8 cellular contexts compared by ENCODE assay signal in genomic region chr11:125429174-125429707, GRCh38.
DNase-seq lines count a peak whose midpoint lies in the region; ATAC-seq and TF ChIP-seq lines count a peak whose summit lies in the region.

No MANE protein-coding gene starts in this region.

- ATAC-seq in activated CD4-positive, alpha-beta T cell treated with anti-CD3 and anti-CD28 coated beads for 36 hours, result peak; percentile 60
- peak; percentile 69 to 75 for ATAC-seq in stimulated activated naive B cell treated with anti-CD40 and anti-IgM and Interleukin-4, amounts not matched to agents 10 μg/mL and 1 μg/mL and 100 μg/mL, for 72 hours (replicated peaks)
- ATAC-seq in HG03097 (IDR thresholded peaks at IDR 0.05; ENCODE audit: low FRiP score, unreplicated experiment), result no peak

- H3K27me3 Mint-ChIP-seq in activated CD4-positive, alpha-beta T cell treated with anti-CD3 and anti-CD28 coated beads for 36 hours, result peaks cover 6% of the 10 kb centered on the region
- H3K27me3 Mint-ChIP-seq in stimulated activated naive B cell treated with anti-CD40 and anti-IgM and Interleukin-4, amounts not matched to agents 10 μg/mL and 1 μg/mL and 100 μg/mL, for 72 hours, result peaks cover 37 to 46% of the 10 kb centered on the region in 2 donors

- no peaks in the 10 kb centered on the region for H3K79me1 ChIP-seq in mesendoderm (ENCODE audit: low read length)

- no peaks in the 10 kb centered on the region for H3K4me1 Mint-ChIP-seq in activated CD4-positive, alpha-beta T cell treated with anti-CD3 and anti-CD28 coated beads for 36 hours
- peaks cover 6 to 12% of the 10 kb centered on the region in 2 donors for H3K4me1 Mint-ChIP-seq in stimulated activated naive B cell treated with anti-CD40 and anti-IgM and Interleukin-4, amounts not matched to agents 10 μg/mL and 1 μg/mL and 100 μg/mL, for 72 hours

- H3K79me2 ChIP-seq in mesendoderm (ENCODE audit: control insufficient read depth, insufficient read depth, low read length), result no peaks in the 10 kb centered on the region

- DNase-seq in A673 (ENCODE audit: low spot score), result peak; percentile 69
- peak; percentile 52 for DNase-seq in M059J (ENCODE audit: low read depth)
- DNase-seq in activated CD4-positive, alpha-beta T cell treated with anti-CD3 and anti-CD28 coated beads for 36 hours, result peak; percentile 75
- DNase-seq in dedifferentiated amniotic fluid mesenchymal stem cell (ENCODE audit: extremely low spot score), result peak; percentile 32
- DNase-seq in mesendoderm, result peak; percentile 85
- peak; percentile 33 for DNase-seq in stimulated activated naive B cell treated with anti-CD40 and anti-IgM and Interleukin-4, amounts not matched to agents 10 μg/mL and 1 μg/mL and 100 μg/mL, for 72 hours

- no CpG with 5 or more reads among the region's 6 CpGs for WGBS in mesendoderm (ENCODE audit: extremely low coverage, insufficient coverage, low lambda C conversion rate)

- no TSS peak for BruUV-seq in A673 (replicated peaks; lab: Mats Ljungman, UMichigan)

- H3K9me3 Mint-ChIP-seq in activated CD4-positive, alpha-beta T cell treated with anti-CD3 and anti-CD28 coated beads for 36 hours (ENCODE audit: low read depth), result no peaks in the 10 kb centered on the region
- H3K9me3 Mint-ChIP-seq in stimulated activated naive B cell treated with anti-CD40 and anti-IgM and Interleukin-4, amounts not matched to agents 10 μg/mL and 1 μg/mL and 100 μg/mL, for 72 hours, result no peaks in the 10 kb centered on the region

- no peak overlapping the region for H3K4me3 Mint-ChIP-seq in activated CD4-positive, alpha-beta T cell treated with anti-CD3 and anti-CD28 coated beads for 36 hours
- no peak overlapping the region for H3K4me3 Mint-ChIP-seq in stimulated activated naive B cell treated with anti-CD40 and anti-IgM and Interleukin-4, amounts not matched to agents 10 μg/mL and 1 μg/mL and 100 μg/mL, for 72 hours

- H3K4me3 ChIP-seq in A673 (ENCODE audit: low read depth, low read length, poor library complexity, severe bottlenecking) (no peak overlapping the region), mesendoderm (ENCODE audit: low read length) (no peak overlapping the region)

- intact Hi-C loops in A673 (cut with micrococcal nuclease; ENCODE audit: unreplicated experiment), result loop anchor here (5.0 kb wide), 1 partner anchor 443 kb away; no protein-coding TSS in a partner anchor
- intact Hi-C loops in activated CD4-positive, alpha-beta T cell treated with anti-CD3 and anti-CD28 coated beads for 36 hours (cut with DNase I, micrococcal nuclease), result no loop called here

- H3K4me1 ChIP-seq in A673 (ENCODE audit: insufficient read depth, low read length, poor library complexity, severe bottlenecking) (no peaks in the 10 kb centered on the region), mesendoderm (ENCODE audit: control insufficient read depth, low read depth, low read length) (peaks cover 3% of the 10 kb centered on the region)

- H3K27ac ChIP-seq in A673 (ENCODE audit: low read depth, low read length, poor library complexity, severe bottlenecking) (no peak overlapping the region), mesendoderm (ENCODE audit: low read depth, low read length) (no peak overlapping the region)

- H2AK5ac ChIP-seq in mesendoderm (ENCODE audit: low read length), result no peak overlapping the region

- H2BK15ac ChIP-seq in mesendoderm (replicated peaks; ENCODE audit: low read depth), result no peak overlapping the region

- H2BK5ac ChIP-seq in mesendoderm (ENCODE audit: low read length), result no peak overlapping the region

- H4K8ac ChIP-seq in mesendoderm (ENCODE audit: low read depth, low read length), result no peak overlapping the region

- no peak overlapping the region for H3K9ac ChIP-seq in mesendoderm (ENCODE audit: low read length)

- H3K4me2 ChIP-seq in mesendoderm (ENCODE audit: low read length), result no peak overlapping the region

- H3K27ac Mint-ChIP-seq in activated CD4-positive, alpha-beta T cell treated with anti-CD3 and anti-CD28 coated beads for 36 hours, result no peak overlapping the region
- no peak overlapping the region for H3K27ac Mint-ChIP-seq in stimulated activated naive B cell treated with anti-CD40 and anti-IgM and Interleukin-4, amounts not matched to agents 10 μg/mL and 1 μg/mL and 100 μg/mL, for 72 hours

- H3K36me3 Mint-ChIP-seq in activated CD4-positive, alpha-beta T cell treated with anti-CD3 and anti-CD28 coated beads for 36 hours (ENCODE audit: low read depth), result no peaks in the 10 kb centered on the region
- H3K36me3 Mint-ChIP-seq in stimulated activated naive B cell treated with anti-CD40 and anti-IgM and Interleukin-4, amounts not matched to agents 10 μg/mL and 1 μg/mL and 100 μg/mL, for 72 hours, result no peaks in the 10 kb centered on the region

- no peak overlapping the region for H3K23ac ChIP-seq in mesendoderm (ENCODE audit: low read length)

- H3K56ac ChIP-seq in mesendoderm (ENCODE audit: low read length), result peak overlapping the region; percentile 25

- H3K4ac ChIP-seq in mesendoderm (ENCODE audit: low read depth, low read length), result no peak overlapping the region

- no peak overlapping the region for H4K5ac ChIP-seq in mesendoderm (ENCODE audit: low read length)

- H3K9me3 ChIP-seq in A673 (ENCODE audit: low read depth, low read length, poor library complexity, severe bottlenecking), result no peaks in the 10 kb centered on the region

- POLR2A ChIA-PET in A673 (lab: Charles Lee; ENCODE audit: low non-redundant PET), result no interaction called here
- POLR2A ChIA-PET in activated CD4-positive, alpha-beta T cell treated with anti-CD3 and anti-CD28 coated beads for 36 hours (lab: Charles Lee), result no interaction called here

- TF ChIP-seq CTCF in A673 (conservative IDR thresholded peaks at IDR 0.05; ENCODE audit: low read depth, low read length), result peak; percentile 92
- peak; percentile 95 for TF ChIP-seq CTCF in GM12873 (IDR thresholded peaks at IDR 0.05; ENCODE audit: insufficient read depth, low read depth, low read length, missing control alignments)

- H2BK120ac ChIP-seq in mesendoderm (ENCODE audit: low read depth, low read length), result no peak overlapping the region

- no peaks in the 10 kb centered on the region for H3K36me3 ChIP-seq in A673 (ENCODE audit: insufficient read depth, low read length, poor library complexity, severe bottlenecking)
- H3K36me3 ChIP-seq in mesendoderm (ENCODE audit: control insufficient read depth, insufficient read depth, low read length), result no peaks in the 10 kb centered on the region

- no peak overlapping the region for H3K18ac ChIP-seq in mesendoderm (ENCODE audit: low read length)

- H3K27me3 ChIP-seq in A673 (replicated peaks; ENCODE audit: insufficient read depth, low read depth, low read length, poor library complexity) (no peaks in the 10 kb centered on the region), mesendoderm (ENCODE audit: insufficient read depth, low read length, poor library complexity) (no peaks in the 10 kb centered on the region)

- CTCF ChIA-PET in A673 (lab: Charles Lee), result interaction anchor here (0.6 to 1.1 kb wide), 3 partner anchors 305 to 502 kb away, joined by 4 to 10 read pairs (median 5); no protein-coding TSS in a partner anchor
- CTCF ChIA-PET in activated CD4-positive, alpha-beta T cell treated with anti-CD3 and anti-CD28 coated beads for 36 hours (lab: Charles Lee), result interaction anchor here (0.6 to 1.7 kb wide), 7 partner anchors 20 to 600 kb away, joined by 3 to 4 read pairs (median 3); no protein-coding TSS in a partner anchor

Comparison
In these comparisons a context has a peak if more than half of its experiments do, and no peak if none do; other contexts are left out.
1. DNase-seq: peak in every context shown above with its lines; median percentile 85 in mesendoderm; 75 in activated CD4-positive, alpha-beta T cell treated with anti-CD3 and anti-CD28 coated beads for 36 hours; 69 in A673; 52 in M059J; 33 in stimulated activated naive B cell treated with anti-CD40 and anti-IgM and Interleukin-4, amounts not matched to agents 10 μg/mL and 1 μg/mL and 100 μg/mL, for 72 hours; 32 in dedifferentiated amniotic fluid mesenchymal stem cell.